In genomic region chr11:6095798-6096197, GRCh38 we compare ENCODE assay signal across 31 cellular contexts. TPM values are rescaled to one million over a fixed set of nuclear protein-coding genes. Genes with fewer than 3 reads are reported as not detected.
"Had no signal": no experiment of that assay in that cellular context is flagged by ENCODE, and none has a peak within 500 bp of the region (broad histone marks: within the 10 kb centered on the region; RNA-seq: fewer than 3 reads in every experiment).

No MANE protein-coding gene starts in this region.

- FAIRE-seq: pancreas, small intestine, urothelium cell line had no signal

- H3K27ac ChIP-seq: left ventricle myocardium inferior, pancreas, prostate gland, spleen, suprapubic skin, thoracic aorta, tibial artery, upper lobe of right lung had no signal

- H3K9me3 ChIP-seq: left ventricle myocardium inferior, pancreas, prostate gland, suprapubic skin, thoracic aorta, tibial artery, upper lobe of right lung had no signal

- H3K4me3 Mint-ChIP-seq: mesothelial cell of epicardium; naive thymus-derived CD4-positive, alpha-beta T cell; natural killer cell treated with Interleukin-12 subunit alpha and Interleukin-12 subunit beta and Interleukin-15 and Interleukin-18, amount 100 ng/mL, for 72 hours; neural crest cell; stimulated activated effector memory CD8-positive, alpha-beta T cell treated with anti-CD3 and anti-CD28 coated beads, Interleukin-12 subunit alpha, Interleukin-12 subunit beta, amount 100 ng/mL, for 72 hours; stimulated activated naive CD8-positive, alpha-beta T cell treated with anti-CD3 and anti-CD28 coated beads, Interleukin-15, Interleukin-2, amounts not matched to agents 100 ng/mL and 50 ng/mL, for 24 hours had no signal

- H3K4me3 ChIP-seq: left ventricle myocardium inferior, lung, pancreas, prostate gland, spleen, suprapubic skin, thoracic aorta, tibial artery, upper lobe of right lung had no signal

- H3K9me3 Mint-ChIP-seq: stimulated activated effector memory CD8-positive, alpha-beta T cell treated with anti-CD3 and anti-CD28 coated beads, Interleukin-12 subunit alpha, Interleukin-12 subunit beta, amount 100 ng/mL, for 72 hours; stimulated activated naive CD8-positive, alpha-beta T cell treated with anti-CD3 and anti-CD28 coated beads, Interleukin-15, Interleukin-2, amounts not matched to agents 100 ng/mL and 50 ng/mL, for 24 hours had no signal

- DNase-seq: left ventricle myocardium inferior; mesendoderm; naive thymus-derived CD4-positive, alpha-beta T cell; nucleus accumbens; pancreas; posterior cingulate gyrus; retina; right cardiac atrium; small intestine; spleen; stimulated activated CD4-positive, alpha-beta T cell treated with anti-CD3 and anti-CD28 coated beads, Interleukin-4, amount 100 ng/mL, for 24 hours; stimulated activated naive CD4-positive, alpha-beta T cell; tibial artery; upper lobe of right lung had no signal

- H3K36me3 ChIP-seq: left ventricle myocardium inferior, pancreas, prostate gland, spleen, suprapubic skin, thoracic aorta, tibial artery, upper lobe of right lung had no signal

- H3K27me3 ChIP-seq: pancreas, suprapubic skin, tibial artery, upper lobe of right lung had no signal

- H3K27ac Mint-ChIP-seq: mesothelial cell of epicardium; naive thymus-derived CD4-positive, alpha-beta T cell; natural killer cell treated with Interleukin-12 subunit alpha and Interleukin-12 subunit beta and Interleukin-15 and Interleukin-18, amount 100 ng/mL, for 72 hours; stimulated activated effector memory CD8-positive, alpha-beta T cell treated with anti-CD3 and anti-CD28 coated beads, Interleukin-12 subunit alpha, Interleukin-12 subunit beta, amount 100 ng/mL, for 72 hours; stimulated activated naive CD8-positive, alpha-beta T cell treated with anti-CD3 and anti-CD28 coated beads, Interleukin-15, Interleukin-2, amounts not matched to agents 100 ng/mL and 50 ng/mL, for 24 hours had no signal

- H3K36me3 Mint-ChIP-seq: mesothelial cell of epicardium; stimulated activated effector memory CD8-positive, alpha-beta T cell treated with anti-CD3 and anti-CD28 coated beads, Interleukin-12 subunit alpha, Interleukin-12 subunit beta, amount 100 ng/mL, for 72 hours had no signal

- ATAC-seq: naive thymus-derived CD4-positive, alpha-beta T cell; natural killer cell treated with Interleukin-12 subunit alpha and Interleukin-12 subunit beta and Interleukin-15 and Interleukin-18, amount 100 ng/mL, for 72 hours; pancreas; right cardiac atrium; sciatic nerve; stimulated activated effector memory CD8-positive, alpha-beta T cell treated with anti-CD3 and anti-CD28 coated beads, Interleukin-12 subunit alpha, Interleukin-12 subunit beta, amount 100 ng/mL, for 72 hours; upper lobe of right lung had no signal

- H3K4me1 ChIP-seq: pancreas, prostate gland, suprapubic skin, tibial artery, upper lobe of right lung had no signal

- H3K4me1 Mint-ChIP-seq: mesothelial cell of epicardium; neural crest cell; stimulated activated effector memory CD8-positive, alpha-beta T cell treated with anti-CD3 and anti-CD28 coated beads, Interleukin-12 subunit alpha, Interleukin-12 subunit beta, amount 100 ng/mL, for 72 hours had no signal

RNA-seq across cellular contexts. Expression of gene OR56B4, which starts 11.7 kb away (rescaled TPM):
- total RNA-seq: kidney epithelial cell; left ventricle myocardium inferior; lower leg skin; lung; mesothelial cell of epicardium; mononuclear cell; myocyte; naive thymus-derived CD4-positive, alpha-beta T cell; natural killer cell treated with Interleukin-12 subunit alpha and Interleukin-12 subunit beta and Interleukin-15 and Interleukin-18, amount 100 ng/mL, for 72 hours; neural crest cell; osteoblast; pancreas; prostate gland; right cardiac atrium; sciatic nerve; spleen; subcutaneous adipose tissue; suprapubic skin; thoracic aorta; upper lobe of right lung had no signal
- polyA plus RNA-seq: lung; naive thymus-derived CD4-positive, alpha-beta T cell; pancreas; right cardiac atrium; small intestine; spleen had no signal
